18 cellular contexts compared by ENCODE assay signal in genomic region chr7:36652431-36652830, GRCh38.
"Had no signal": no experiment of that assay in that cellular context is flagged by ENCODE, and none has a peak within 500 bp of the region (broad histone marks: within the 10 kb centered on the region; RNA-seq: fewer than 3 reads in every experiment).

No MANE protein-coding gene starts in this region.

- H3K27me3 ChIP-seq: neutrophil, tibial nerve, vagina had no signal

- H3K36me3 ChIP-seq: lower lobe of right lung, tibial nerve, vagina had no signal

- H3K9me3 ChIP-seq: lower lobe of right lung, neutrophil, tibial nerve, vagina had no signal

- H3K27ac ChIP-seq: lower lobe of right lung, tibial nerve, vagina had no signal

- H3K4me3 ChIP-seq: lower lobe of right lung, tibial nerve, vagina had no signal

- DNase-seq: activated CD4-positive, alpha-beta T cell treated with anti-CD3 and anti-CD28 coated beads, Interleukin-2, amount 50 U/mL, for 1 hour; activated CD4-positive, CD25-positive, alpha-beta regulatory T cell; activated effector memory CD4-positive, alpha-beta T cell treated with anti-CD3 and anti-CD28 coated beads, Interleukin-2, amount 50 U/mL, for 16 hours; activated naive CD8-positive, alpha-beta T cell treated with anti-CD3 and anti-CD28 coated beads for 36 hours; activated T-cell treated with anti-CD3 and anti-CD28 coated beads, Interleukin-2, amount 50 U/mL, for 24 hours; anterior cingulate cortex; hypothalamus; left cardiac atrium; lower lobe of right lung; midbrain; naive B cell; small intestine; T-helper 2 cell had no signal

- H3K4me3 Mint-ChIP-seq: activated naive CD8-positive, alpha-beta T cell treated with anti-CD3 and anti-CD28 coated beads for 36 hours; activated T-cell treated with anti-CD3 and anti-CD28 coated beads, Interleukin-2, amount 50 U/mL, for 24 hours; naive B cell; stimulated activated memory B cell treated with anti-CD40 and anti-IgM and Interleukin-4, amounts not matched to agents 10 μg/mL and 1 μg/mL and 100 μg/mL, for 72 hours had no signal

- FAIRE-seq: small intestine, TTC549 had no signal

- H3K27me3 Mint-ChIP-seq: activated naive CD8-positive, alpha-beta T cell treated with anti-CD3 and anti-CD28 coated beads for 36 hours; activated T-cell treated with anti-CD3 and anti-CD28 coated beads, Interleukin-2, amount 50 U/mL, for 24 hours; naive B cell had no signal

- H3K4me1 ChIP-seq: lower lobe of right lung, tibial nerve, vagina had no signal

- H3K4me1 Mint-ChIP-seq: naive B cell; stimulated activated memory B cell treated with anti-CD40 and anti-IgM and Interleukin-4, amounts not matched to agents 10 μg/mL and 1 μg/mL and 100 μg/mL, for 72 hours had no signal

- H3K9me3 Mint-ChIP-seq: naive B cell; stimulated activated memory B cell treated with anti-CD40 and anti-IgM and Interleukin-4, amounts not matched to agents 10 μg/mL and 1 μg/mL and 100 μg/mL, for 72 hours had no signal

- H3K27ac Mint-ChIP-seq: activated naive CD8-positive, alpha-beta T cell treated with anti-CD3 and anti-CD28 coated beads for 36 hours; stimulated activated memory B cell treated with anti-CD40 and anti-IgM and Interleukin-4, amounts not matched to agents 10 μg/mL and 1 μg/mL and 100 μg/mL, for 72 hours had no signal

- H3K36me3 Mint-ChIP-seq: naive B cell had no signal
